Comparison of ENCODE assay signal across 7 cellular contexts in genomic region chr14:96038920-96039632, GRCh38. TPM values are rescaled to one million over a fixed set of nuclear protein-coding genes. Genes with fewer than 3 reads are reported as not detected.
A peak's percentile ranks its signal among the peaks of the same experiment; 100 is the strongest.
DNase-seq lines count a peak whose midpoint lies in the region; ATAC-seq and TF ChIP-seq lines count a peak whose summit lies in the region.

Gene C14orf132, plus strand, starts transcription at chr14:96039362. Its CDS starts 139 bp downstream, at chr14:96039501.

- peak; percentile 70 for ATAC-seq in GM18502 (IDR thresholded peaks at IDR 0.05; ENCODE audit: poor library complexity, unreplicated experiment)

- peak; percentile 24 for DNase-seq in NCI-H146 treated with DMSO at 0.1 percent for 48 hours (lab: John Stamatoyannopoulos, UW; ENCODE audit: unreplicated experiment)
- DNase-seq in activated CD8-positive, alpha-beta memory T cell treated with anti-CD3 and anti-CD28 coated beads, Interleukin-2, amount 50 U/mL, for 4 hours, result peak; percentile 48
- peak; percentile 14 for DNase-seq in epithelial cell of esophagus (ENCODE audit: low read depth)
- peak; percentile 37 for DNase-seq in mucosa of gallbladder (ENCODE audit: low spot score)
- DNase-seq in stimulated activated CD8-positive, alpha-beta memory T cell treated with anti-CD3 and anti-CD28 coated beads, Interleukin-4, amount 100 ng/mL, for 48 hours, result peak; percentile 70
- DNase-seq in SHP77 treated with DMSO at 0.1 percent for 48 hours (lab: John Stamatoyannopoulos, UW), result no peak

- peak within 1 kb of the TSS; percentile 41 for H3K4me3 ChIP-seq in epithelial cell of esophagus (ENCODE audit: low read length)

- no peak for TF ChIP-seq CTCF in epithelial cell of esophagus (IDR thresholded peaks at IDR 0.05; ENCODE audit: insufficient read depth, low read depth, low read length, missing control alignments)

RNA-seq across cellular contexts. Expression of gene C14orf132, which starts in this region (rescaled TPM):
- 9.5 TPM for total RNA-seq in mucosa of gallbladder
